ENCODE assay signal across 1 cellular context in the genomic region with DNA sequence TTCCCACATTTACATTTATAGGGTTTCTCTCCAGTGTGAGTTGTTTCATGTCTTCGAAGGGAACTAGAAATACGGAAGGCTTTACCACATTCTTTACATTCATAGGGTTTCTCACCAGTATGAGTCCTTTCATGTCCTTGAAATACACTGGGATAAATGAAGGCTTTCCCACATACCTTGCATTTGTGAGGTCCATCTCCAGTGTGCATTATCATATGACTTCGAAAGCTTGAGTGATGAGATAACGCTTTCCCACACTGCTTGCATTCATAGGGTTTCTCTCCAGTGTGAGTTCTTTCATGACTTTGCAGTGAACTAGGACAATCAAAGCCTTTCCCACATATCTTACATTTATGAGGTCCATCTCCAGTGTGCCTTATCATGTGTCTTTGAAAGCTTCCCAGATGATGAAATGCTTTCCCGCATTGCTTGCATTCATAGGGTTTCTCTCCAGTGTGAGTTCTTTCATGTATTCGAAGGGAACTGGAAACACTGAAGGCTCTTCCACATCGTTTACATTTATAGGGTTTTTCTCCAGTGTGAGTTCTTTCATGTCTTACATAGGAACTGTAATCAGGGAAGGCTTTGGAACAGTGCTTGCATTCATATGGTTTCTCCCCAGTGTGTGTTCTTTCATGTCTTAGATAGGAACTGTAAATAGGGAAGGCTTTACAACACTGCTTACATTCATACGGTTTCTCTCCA.
TF ChIP-seq lines count a peak whose summit lies in the region.

No MANE protein-coding gene starts in this region.

TF ChIP-seq in H1, 55 proteins besides CTCF, POLR2A, EP300 and RAD21:
- no peak for TF ChIP-seq BCL11A (IDR thresholded peaks at IDR 0.05; ENCODE audit: low read depth in 2 of 2, low read length in 2 of 2)
- TF ChIP-seq ZNF274 (IDR thresholded peaks at IDR 0.05; ENCODE audit: borderline replicate concordance, extremely low read depth, low read length) = peak; percentile 89
